Comparison of ENCODE assay signal across 8 cellular contexts in the genomic region with DNA sequence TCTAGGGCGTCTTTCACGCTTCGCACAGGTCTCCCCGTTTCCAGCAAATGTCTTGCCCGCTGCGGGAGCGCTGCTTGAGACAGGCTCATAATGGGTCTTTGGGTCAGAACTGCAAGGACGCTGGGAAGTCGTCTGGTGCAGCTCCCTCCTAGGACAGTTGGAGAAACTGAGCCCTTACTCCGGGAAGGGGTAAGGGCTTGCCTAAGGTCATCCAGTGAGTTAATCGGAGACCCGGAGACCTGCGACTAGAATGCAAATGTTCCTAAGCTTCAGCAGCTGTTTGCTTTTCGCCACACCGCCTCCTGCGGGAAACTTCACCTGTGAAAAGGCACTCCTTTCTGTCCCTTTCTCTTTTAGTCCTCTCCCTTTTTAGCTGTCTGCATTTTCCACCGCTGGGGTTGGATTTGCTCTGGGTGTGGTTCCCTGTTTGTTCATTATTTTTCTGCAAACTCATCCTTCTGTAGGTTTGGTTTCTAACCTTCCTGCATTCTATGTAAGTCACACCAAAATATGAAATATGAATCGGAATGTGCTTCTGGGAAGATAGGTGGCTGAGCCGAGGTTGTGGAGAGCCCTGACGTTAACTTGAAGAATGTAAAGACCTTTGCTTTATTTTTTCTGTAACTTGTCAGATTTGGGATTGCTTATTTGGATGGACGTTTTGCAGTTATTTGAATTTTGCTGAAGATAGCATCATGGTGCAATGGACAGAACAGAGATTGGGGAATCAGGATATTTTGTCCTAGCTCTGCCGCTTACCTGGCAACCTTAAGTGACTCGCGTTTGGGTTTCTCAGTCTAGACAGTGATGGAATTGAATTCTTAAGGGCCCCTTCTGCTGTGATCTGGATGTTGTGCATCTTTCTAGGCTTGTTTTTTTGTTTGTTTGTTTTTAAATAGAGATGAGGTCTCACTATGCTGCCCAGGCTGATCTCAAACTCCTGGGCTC. TPM values are rescaled to one million over a fixed set of nuclear protein-coding genes. Genes with fewer than 3 reads are reported as not detected.
DNase-seq lines count a peak whose midpoint lies in the region; ATAC-seq, FAIRE-seq and TF ChIP-seq lines count a peak whose summit lies in the region.

No MANE protein-coding gene starts in this region.

- peak overlapping the region; percentile 92 for H3K27ac Mint-ChIP-seq in stimulated activated effector memory CD8-positive, alpha-beta T cell treated with anti-CD3 and anti-CD28 coated beads, Interleukin-12 subunit alpha, Interleukin-12 subunit beta, amount 100 ng/mL, for 72 hours

- H3K9me3 Mint-ChIP-seq in stimulated activated effector memory CD8-positive, alpha-beta T cell treated with anti-CD3 and anti-CD28 coated beads, Interleukin-12 subunit alpha, Interleukin-12 subunit beta, amount 100 ng/mL, for 72 hours: no peaks in the 10 kb centered on the region

- ATAC-seq in HG03342 (IDR thresholded peaks at IDR 0.05; ENCODE audit: unreplicated experiment) (peak; percentile 10), HG02588 (IDR thresholded peaks at IDR 0.05; ENCODE audit: unreplicated experiment) (no peak)
- no peak for ATAC-seq in stimulated activated effector memory CD8-positive, alpha-beta T cell treated with anti-CD3 and anti-CD28 coated beads, Interleukin-12 subunit alpha, Interleukin-12 subunit beta, amount 100 ng/mL, for 72 hours

- DNase-seq in SIG-M5 treated with dmso at 0.1 percent for 504 hours (lab: John Stamatoyannopoulos, UW; ENCODE audit: unreplicated experiment) (peak; percentile 30), SIG-M5 (lab: John Stamatoyannopoulos, UW) (no peak), SK-N-DZ (ENCODE audit: low spot score) (peak; percentile 31), bronchial epithelial cell (ENCODE audit: low read depth) (peak; percentile 41), left kidney (ENCODE audit: low read depth, low spot score) (peak; percentile 65)
- DNase-seq in stimulated activated effector memory CD8-positive, alpha-beta T cell treated with anti-CD3 and anti-CD28 coated beads, Interleukin-12 subunit alpha, Interleukin-12 subunit beta, amount 100 ng/mL, for 72 hours (ENCODE audit: low spot score in 2 of 2): peak in 1 of 2 donors; percentile 40

- peak; percentile 46 for TF ChIP-seq CTCF in bronchial epithelial cell (IDR thresholded peaks at IDR 0.05; ENCODE audit: insufficient read depth, low read length, severe bottlenecking)

- peaks cover 11% of the 10 kb centered on the region for H3K36me3 Mint-ChIP-seq in stimulated activated effector memory CD8-positive, alpha-beta T cell treated with anti-CD3 and anti-CD28 coated beads, Interleukin-12 subunit alpha, Interleukin-12 subunit beta, amount 100 ng/mL, for 72 hours

- H3K27me3 ChIP-seq in bronchial epithelial cell (ENCODE audit: control insufficient read depth, insufficient read depth, low read length): no peaks in the 10 kb centered on the region

- H3K4me1 Mint-ChIP-seq in stimulated activated effector memory CD8-positive, alpha-beta T cell treated with anti-CD3 and anti-CD28 coated beads, Interleukin-12 subunit alpha, Interleukin-12 subunit beta, amount 100 ng/mL, for 72 hours: peaks cover 34% of the 10 kb centered on the region

- peak overlapping the region; percentile 92 for H3K4me3 Mint-ChIP-seq in stimulated activated effector memory CD8-positive, alpha-beta T cell treated with anti-CD3 and anti-CD28 coated beads, Interleukin-12 subunit alpha, Interleukin-12 subunit beta, amount 100 ng/mL, for 72 hours

- no peak for FAIRE-seq in bronchial epithelial cell (lab: Jason Lieb, UNC)

- H3K36me3 ChIP-seq in bronchial epithelial cell (ENCODE audit: control insufficient read depth, insufficient read depth, low read length): no peaks in the 10 kb centered on the region

- H3K4me3 ChIP-seq in bronchial epithelial cell (ENCODE audit: low read depth, low read length): peak overlapping the region; percentile 51

RNA-seq across cellular contexts. Expression of a gene that starts 0.9 kb away (rescaled TPM):
- 5.6 and 7.0 TPM in 2 replicates for polyA plus RNA-seq in SK-N-DZ (2014; cell fraction: cytosol; rRNA removed)
- 8.6 and 11.7 TPM in 2 replicates for polyA plus RNA-seq in SK-N-DZ (2014; cell fraction: nucleus; rRNA removed)
- total RNA-seq in bronchial epithelial cell: 4.5 and 4.9 TPM in 2 replicates
